11 cellular contexts compared by ENCODE assay signal in the genomic region with DNA sequence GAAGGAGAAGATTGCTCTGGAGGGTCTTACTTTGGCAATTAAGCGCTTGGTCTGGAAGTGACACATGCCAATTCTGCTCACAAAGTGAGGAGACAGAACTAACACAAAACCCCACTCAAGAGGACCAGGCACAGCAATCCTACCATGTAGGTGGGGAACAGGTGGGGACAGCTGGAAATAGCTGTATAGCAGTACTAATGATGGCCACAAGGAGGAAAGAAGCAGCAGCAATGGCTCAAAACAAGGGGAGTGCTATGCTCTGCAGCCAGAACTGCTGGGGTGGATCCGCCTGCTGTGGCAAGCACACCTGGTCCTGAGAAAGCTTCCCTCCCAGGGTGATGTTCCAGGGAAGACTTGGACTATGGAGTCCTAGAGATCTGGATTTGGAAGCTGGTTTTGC. TPM values are rescaled to one million over a fixed set of nuclear protein-coding genes. Genes with fewer than 3 reads are reported as not detected.
DNase-seq lines count a peak whose midpoint lies in the region; ATAC-seq and TF ChIP-seq lines count a peak whose summit lies in the region.
"Had no signal": no experiment of that assay in that cellular context is flagged by ENCODE, and none has a peak within 500 bp of the region (broad histone marks: within the 10 kb centered on the region; RNA-seq: fewer than 3 reads in every experiment).

No MANE protein-coding gene starts in this region.

- H3K4me3 ChIP-seq in HL-60 (replicated peaks; ENCODE audit: insufficient read depth, low read length): no peak overlapping the region
- H3K4me3 ChIP-seq: adrenal gland had no signal

- TF ChIP-seq CTCF in HL-60 (IDR thresholded peaks at IDR 0.05; ENCODE audit: insufficient read depth, low read length) (peak; percentile 20), natural killer cell (IDR thresholded peaks at IDR 0.05) (peak; percentile 31)

- CTCF ChIA-PET in activated CD8-positive, alpha-beta memory T cell treated with anti-CD3 and anti-CD28 coated beads, Interleukin-2, amount 10 ng/mL, durations not matched to agents 7 days and 5 days (lab: Charles Lee): no interaction called here

- H3K4me1 Mint-ChIP-seq in natural killer cell: no peaks in the 10 kb centered on the region
- no peaks in the 10 kb centered on the region for H3K4me1 Mint-ChIP-seq in activated CD8-positive, alpha-beta memory T cell treated with anti-CD3 and anti-CD28 coated beads, Interleukin-2, amount 10 ng/mL, durations not matched to agents 7 days and 5 days

- H3K36me3 Mint-ChIP-seq in natural killer cell: no peaks in the 10 kb centered on the region
- no peaks in the 10 kb centered on the region for H3K36me3 Mint-ChIP-seq in activated CD8-positive, alpha-beta memory T cell treated with anti-CD3 and anti-CD28 coated beads, Interleukin-2, amount 10 ng/mL, durations not matched to agents 7 days and 5 days

- H3K9me3 Mint-ChIP-seq in natural killer cell: no peaks in the 10 kb centered on the region
- no peaks in the 10 kb centered on the region for H3K9me3 Mint-ChIP-seq in activated CD8-positive, alpha-beta memory T cell treated with anti-CD3 and anti-CD28 coated beads, Interleukin-2, amount 10 ng/mL, durations not matched to agents 7 days and 5 days (ENCODE audit: low read depth)

- ATAC-seq in natural killer cell (peak in 2 of 3 donors; percentile 46 to 60), HG03432 (IDR thresholded peaks at IDR 0.05; ENCODE audit: unreplicated experiment) (no peak)
- ATAC-seq in activated CD8-positive, alpha-beta memory T cell treated with anti-CD3 and anti-CD28 coated beads, Interleukin-2, amount 10 ng/mL, durations not matched to agents 7 days and 5 days: no peak

- H3K4me3 Mint-ChIP-seq in natural killer cell: no peak overlapping the region
- H3K4me3 Mint-ChIP-seq in activated CD8-positive, alpha-beta memory T cell treated with anti-CD3 and anti-CD28 coated beads, Interleukin-2, amount 10 ng/mL, durations not matched to agents 7 days and 5 days: no peak overlapping the region

- H3K27me3 Mint-ChIP-seq in natural killer cell (ENCODE audit: low read depth in 2 of 2): peaks cover 7 to 15% of the 10 kb centered on the region in 2 donors
- peaks cover 19% of the 10 kb centered on the region for H3K27me3 Mint-ChIP-seq in activated CD8-positive, alpha-beta memory T cell treated with anti-CD3 and anti-CD28 coated beads, Interleukin-2, amount 10 ng/mL, durations not matched to agents 7 days and 5 days

- H3K27ac Mint-ChIP-seq in natural killer cell: no peak overlapping the region
- no peak overlapping the region for H3K27ac Mint-ChIP-seq in activated CD8-positive, alpha-beta memory T cell treated with anti-CD3 and anti-CD28 coated beads, Interleukin-2, amount 10 ng/mL, durations not matched to agents 7 days and 5 days

- peak; percentile 32 for DNase-seq in ELF-1 (ENCODE audit: low read depth, low spot score)
- no peak for DNase-seq in HL-60 (ENCODE audit: low read depth in 1 of 2, low spot score in 1 of 2)
- peak; percentile 4 for DNase-seq in astrocyte of the hippocampus (ENCODE audit: low read depth, low spot score)
- no peak for DNase-seq in natural killer cell
- DNase-seq in Ammon's horn (ENCODE audit: low spot score): no peak
- DNase-seq in activated CD8-positive, alpha-beta memory T cell treated with anti-CD3 and anti-CD28 coated beads, Interleukin-2, amount 10 ng/mL, durations not matched to agents 7 days and 5 days: no peak
- DNase-seq: adrenal gland, hippocampal formation, NCI-H2107 had no signal

- intact Hi-C loops in natural killer cell (cut with micrococcal nuclease): no loop called here

- peaks cover 9% of the 10 kb centered on the region for H3K27me3 ChIP-seq in HL-60 (ENCODE audit: insufficient read depth, poor library complexity, severe bottlenecking)

- no peak overlapping the region for H3K27ac ChIP-seq in HL-60 (replicated peaks)
- H3K27ac ChIP-seq: adrenal gland had no signal

RNA-seq across cellular contexts. Expression of gene TMEM132E, which starts 17.0 kb away (rescaled TPM):
- total RNA-seq in natural killer cell: under 1 TPM in 2 of 3 donors, not detected in 1; 0.05 to 0.08 TPM
- total RNA-seq in activated CD8-positive, alpha-beta memory T cell treated with anti-CD3 and anti-CD28 coated beads, Interleukin-2, amount 10 ng/mL, durations not matched to agents 7 days and 5 days: not detected
- total RNA-seq: pulmonary artery endothelial cell had no signal

Comparison
In these comparisons a context has a peak if more than half of its experiments do, and no peak if none do; other contexts are left out.
1. DNase-seq: peak in ELF-1 (single experiment) and astrocyte of the hippocampus (single experiment); none in HL-60 (0 of 2), natural killer cell (single experiment), Ammon's horn (single experiment) and activated CD8-positive, alpha-beta memory T cell treated with anti-CD3 and anti-CD28 coated beads, Interleukin-2, amount 10 ng/mL, durations not matched to agents 7 days and 5 days (single experiment).
2. ATAC-seq: peak in natural killer cell (2 of 3); none in HG03432 (single experiment) and activated CD8-positive, alpha-beta memory T cell treated with anti-CD3 and anti-CD28 coated beads, Interleukin-2, amount 10 ng/mL, durations not matched to agents 7 days and 5 days (single experiment).